Comparison of ENCODE assay signal across 14 cellular contexts in the genomic region with DNA sequence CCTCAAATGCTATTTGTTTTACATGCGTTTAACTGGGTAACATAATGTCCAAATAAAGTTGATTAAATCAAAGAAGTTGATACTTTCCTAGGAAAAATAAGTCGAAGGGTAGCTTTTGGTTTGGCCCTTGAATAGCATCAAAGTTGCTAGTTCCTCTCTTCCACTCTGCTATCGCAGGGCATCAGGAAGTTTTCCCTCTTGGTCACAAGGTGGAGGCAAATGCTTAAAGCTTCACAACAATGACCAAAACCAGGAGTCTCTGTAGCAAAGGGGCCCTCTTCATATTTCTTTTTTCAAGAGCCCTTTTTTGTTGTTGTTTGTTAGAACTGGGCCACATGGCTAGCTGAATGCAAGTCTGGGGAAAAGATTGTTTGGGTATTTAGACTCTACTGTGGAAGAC.
DNase-seq lines count a peak whose midpoint lies in the region; ATAC-seq and TF ChIP-seq lines count a peak whose summit lies in the region.
"Had no signal": no experiment of that assay in that cellular context is flagged by ENCODE, and none has a peak within 500 bp of the region (broad histone marks: within the 10 kb centered on the region; RNA-seq: fewer than 3 reads in every experiment).

No MANE protein-coding gene starts in this region.

- TF ChIP-seq CTCF in HCT116 (IDR thresholded peaks at IDR 0.05 in 2 of 3, conservative IDR thresholded peaks at IDR 0.05 in 1 of 3; ENCODE audit: borderline replicate concordance in 1 of 3, insufficient read depth in 1 of 3, low read depth in 2 of 3, low read length in 2 of 3) (peak; percentile 10 to 29 (median 27); a peak in 2 of 6 replicates), RWPE2 (IDR thresholded peaks at IDR 0.05; ENCODE audit: poor library complexity, severe bottlenecking) (peak; percentile 61), hepatocyte (IDR thresholded peaks at IDR 0.05; ENCODE audit: poor library complexity) (peak; percentile 22)

- no peaks in the 10 kb centered on the region for H3K4me1 ChIP-seq in HCT116 (ENCODE audit: control insufficient read depth in 1 of 2, insufficient read depth in 2 of 2, low read length in 2 of 2)
- H3K4me1 ChIP-seq in RWPE2 (ENCODE audit: insufficient read depth, poor library complexity, severe bottlenecking) = no peaks in the 10 kb centered on the region
- no peaks in the 10 kb centered on the region for H3K4me1 ChIP-seq in hepatocyte (ENCODE audit: insufficient read depth)
- H3K4me1 ChIP-seq: prostate gland, upper lobe of right lung had no signal

- DNase-seq in COR-L47 (lab: John Stamatoyannopoulos, UW) (peak; percentile 5), HCT116 (ENCODE audit: low read depth, low spot score) (no peak), RWPE2 (ENCODE audit: low spot score) (no peak), hepatocyte (ENCODE audit: low spot score) (peak; percentile 10), amniotic stem cell (lab: John Stamatoyannopoulos, UW) (no peak)
- DNase-seq: activated CD4-positive, alpha-beta T cell treated with anti-CD3 and anti-CD28 coated beads, Interleukin-2, amount 50 U/mL, for 1 hour; activated naive CD8-positive, alpha-beta T cell treated with anti-CD3 and anti-CD28 coated beads, Interleukin-2, amount 10 ng/mL, durations not matched to agents 7 days and 5 days; DMS 273 treated with DMSO at 0.1 percent for 48 hours; kidney glomerular epithelial cell; upper lobe of right lung had no signal

- no peak overlapping the region for H3K4me3 ChIP-seq in HCT116 (replicated peaks in 1 of 2; ENCODE audit: low read depth in 1 of 2, low read length in 2 of 2)
- no peak overlapping the region for H3K4me3 ChIP-seq in RWPE2 (ENCODE audit: severe bottlenecking)
- no peak overlapping the region for H3K4me3 ChIP-seq in hepatocyte
- H3K4me3 ChIP-seq: prostate gland, upper lobe of right lung had no signal

- ATAC-seq in HCT116 = peak; percentile 47; the same call in 1 of the 2 replicates
- ATAC-seq in RWPE2 (ENCODE audit: low read depth) = peak; percentile 62; the same call in 2 of the 3 replicates
- no peak for ATAC-seq in GM21447 (IDR thresholded peaks at IDR 0.05; ENCODE audit: unreplicated experiment)
- no peak for ATAC-seq in GM21423 (IDR thresholded peaks at IDR 0.05; ENCODE audit: unreplicated experiment)
- ATAC-seq in GM18873 (IDR thresholded peaks at IDR 0.05; ENCODE audit: low FRiP score, unreplicated experiment) = no peak
- ATAC-seq: upper lobe of right lung had no signal

- no TSS peak for BruUV-seq in HCT116 (replicated peaks; lab: Mats Ljungman, UMichigan)

- peak; percentile 48 for TF ChIP-seq RAD21 in HCT116 (IDR thresholded peaks at IDR 0.05; ENCODE audit: low read depth)

- no peak for TF ChIP-seq POLR2A in HCT116 (IDR thresholded peaks at IDR 0.05; ENCODE audit: borderline replicate concordance, extremely low read depth, insufficient read depth, insufficient read length)

- intact Hi-C loops in HCT116 (cut with micrococcal nuclease) = loop anchor here (2.0 kb wide), 1 partner anchor 205 kb away; no protein-coding TSS in a partner anchor

- H3K79me2 ChIP-seq in HCT116 (ENCODE audit: insufficient read depth, low read length) = no peaks in the 10 kb centered on the region
- H3K79me2 ChIP-seq in hepatocyte = no peaks in the 10 kb centered on the region

- RAD21 ChIA-PET in HCT116 (lab: Charles Lee; ENCODE audit: low non-redundant PET in 1 of 2, low total read pairs in 2 of 2, uncharacterized antibody in 2 of 2, unreplicated experiment in 2 of 2) = no interaction called here

- no peak overlapping the region for H3K9ac ChIP-seq in HCT116 (ENCODE audit: low read length)

- CTCF ChIA-PET in HCT116 (lab: Charles Lee) = interaction anchor here (1.5 kb wide), 1 partner anchor 209 kb away, joined by 5 read pairs; no protein-coding TSS in a partner anchor

- H3K36me3 ChIP-seq in HCT116 (ENCODE audit: control insufficient read depth in 1 of 2, insufficient read depth in 2 of 2, low read length in 2 of 2) = no peaks in the 10 kb centered on the region
- H3K36me3 ChIP-seq in RWPE2 (ENCODE audit: low read depth) = no peaks in the 10 kb centered on the region
- no peaks in the 10 kb centered on the region for H3K36me3 ChIP-seq in hepatocyte (replicated peaks; ENCODE audit: insufficient read depth, low read depth)
- H3K36me3 ChIP-seq: prostate gland, upper lobe of right lung had no signal

- H3K9me3 ChIP-seq in HCT116 (ENCODE audit: control insufficient read depth in 1 of 2, insufficient read depth in 1 of 2, low read depth in 1 of 2, low read length in 2 of 2) = no peaks in the 10 kb centered on the region
- H3K9me3 ChIP-seq in RWPE2 (ENCODE audit: severe bottlenecking) = no peaks in the 10 kb centered on the region
- no peaks in the 10 kb centered on the region for H3K9me3 ChIP-seq in hepatocyte (ENCODE audit: low read depth)
- H3K9me3 ChIP-seq: prostate gland, upper lobe of right lung had no signal

- POLR2A ChIA-PET in HCT116 (lab: Charles Lee) = no interaction called here

- H3K4me2 ChIP-seq in HCT116 (ENCODE audit: low read length) (no peak overlapping the region), hepatocyte (no peak overlapping the region)

- WGBS in hepatocyte (ENCODE audit: low lambda C conversion rate, missing lambda C conversion rate) = 51% methylated on average over 3 of the region's 3 CpGs

- H2AFZ ChIP-seq in HCT116 (ENCODE audit: low read depth, low read length, poor library complexity, severe bottlenecking) (no peak overlapping the region), hepatocyte (no peak overlapping the region)

- no peaks in the 10 kb centered on the region for H3K27me3 ChIP-seq in HCT116 (ENCODE audit: insufficient read depth, low read length)
- H3K27me3 ChIP-seq in RWPE2 (ENCODE audit: insufficient read depth, poor library complexity, severe bottlenecking) = no peaks in the 10 kb centered on the region
- no peaks in the 10 kb centered on the region for H3K27me3 ChIP-seq in hepatocyte
- H3K27me3 ChIP-seq: upper lobe of right lung had no signal

- H3K9me2 ChIP-seq in HCT116 (ENCODE audit: insufficient read depth) (no peaks in the 10 kb centered on the region; the same call in 1 of the 2 replicates), hepatocyte (replicated peaks; ENCODE audit: insufficient read depth) (no peaks in the 10 kb centered on the region)

- H4K20me1 ChIP-seq in HCT116 (ENCODE audit: insufficient read depth) = no peaks in the 10 kb centered on the region
- H4K20me1 ChIP-seq in hepatocyte (ENCODE audit: insufficient read depth, poor library complexity, severe bottlenecking) = no peaks in the 10 kb centered on the region

- no peak overlapping the region for H3K27ac ChIP-seq in HCT116 (ENCODE audit: low read depth, low read length)
- no peak overlapping the region for H3K27ac ChIP-seq in RWPE2 (ENCODE audit: poor library complexity, severe bottlenecking)
- H3K27ac ChIP-seq in hepatocyte = no peak overlapping the region
- H3K27ac ChIP-seq: prostate gland, upper lobe of right lung had no signal

TF ChIP-seq in HCT116, 20 proteins besides CTCF, POLR2A, EP300 and RAD21:
- TF ChIP-seq ELF1 (IDR thresholded peaks at IDR 0.05; ENCODE audit: borderline replicate concordance, low read depth) (no peak), CBX3 (IDR thresholded peaks at IDR 0.05; ENCODE audit: low read depth) (no peak), EGR1 (IDR thresholded peaks at IDR 0.05; ENCODE audit: low read depth) (no peak), SIN3A (IDR thresholded peaks at IDR 0.05; ENCODE audit: low read depth) (no peak)
- TF ChIP-seq, protein P1, sequence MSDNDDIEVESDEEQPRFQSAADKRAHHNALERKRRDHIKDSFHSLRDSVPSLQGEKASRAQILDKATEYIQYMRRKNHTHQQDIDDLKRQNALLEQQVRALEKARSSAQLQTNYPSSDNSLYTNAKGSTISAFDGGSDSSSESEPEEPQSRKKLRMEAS (IDR thresholded peaks at IDR 0.05) = no peak

Comparison
In these comparisons a context has a peak if more than half of its experiments do, and no peak if none do; other contexts are left out.
1. DNase-seq: peak in COR-L47 (single experiment) and hepatocyte (single experiment); none in HCT116 (single experiment), RWPE2 (single experiment) and amniotic stem cell (single experiment).
2. ATAC-seq: peak in HCT116 (single experiment) and RWPE2 (single experiment); none in GM21447 (single experiment), GM21423 (single experiment) and GM18873 (single experiment).
3. Peak in every context shown above with its lines, with median percentiles within 50 percentile points of each other: CTCF ChIP-seq.